Comparison of ENCODE assay signal across 12 cellular contexts in the genomic region with DNA sequence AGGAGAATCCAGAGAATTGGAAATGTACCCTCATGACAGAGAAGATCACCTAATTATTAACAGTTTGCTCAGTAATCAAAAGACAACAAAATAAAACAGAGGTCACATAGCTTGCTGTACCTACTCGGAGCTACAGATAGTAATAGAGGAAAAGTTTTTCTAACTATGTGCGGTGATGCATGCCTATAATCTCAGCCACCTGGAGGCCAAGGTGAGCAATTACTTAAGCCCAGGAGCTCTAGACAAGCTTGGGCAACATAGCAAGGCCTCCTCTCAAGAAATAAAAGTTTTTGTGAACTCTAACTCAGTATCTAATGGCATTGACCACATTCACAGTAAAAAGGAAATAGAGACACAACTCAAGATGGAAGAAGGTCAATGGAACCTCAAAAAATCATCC.
DNase-seq lines count a peak whose midpoint lies in the region; ATAC-seq and TF ChIP-seq lines count a peak whose summit lies in the region.
"Had no signal": no experiment of that assay in that cellular context is flagged by ENCODE, and none has a peak within 500 bp of the region (broad histone marks: within the 10 kb centered on the region; RNA-seq: fewer than 3 reads in every experiment).

No MANE protein-coding gene starts in this region.

- H3K4me3 Mint-ChIP-seq in endothelial cell (ENCODE audit: unreplicated experiment): no peak overlapping the region

- H3K4me1 ChIP-seq in Loucy (ENCODE audit: insufficient read depth, low read length, poor library complexity, severe bottlenecking) (no peaks in the 10 kb centered on the region), tibial artery (peaks cover 7 to 37% (median 27%) of the 10 kb centered on the region in 4 donors), HAP-1 (peaks cover 31% of the 10 kb centered on the region)
- H3K4me1 ChIP-seq: left lung had no signal

- in situ Hi-C loops in HAP-1 (cut with MboI; ENCODE audit: low sequenced_read_pairs): no loop called here

- H3K36me3 Mint-ChIP-seq in endothelial cell (ENCODE audit: low read depth, unreplicated experiment): no peaks in the 10 kb centered on the region

- H3K4me3 ChIP-seq in Loucy (ENCODE audit: low read length, poor library complexity, severe bottlenecking) (no peak overlapping the region), tibial artery (no peak overlapping the region), HAP-1 (no peak overlapping the region)
- H3K4me3 ChIP-seq: cardiac muscle cell, left lung, ovary had no signal

- TF ChIP-seq CTCF in Loucy (conservative IDR thresholded peaks at IDR 0.05; ENCODE audit: low read length) (peak; percentile 55), endothelial cell (IDR thresholded peaks at IDR 0.05; ENCODE audit: unreplicated experiment) (peak; percentile 42), tibial artery (IDR thresholded peaks at IDR 0.05) (no peak)

- no peaks in the 10 kb centered on the region for H3K27me3 ChIP-seq in Loucy (ENCODE audit: insufficient read depth, low read length, poor library complexity, severe bottlenecking)
- H3K27me3 ChIP-seq in tibial artery: no peaks in the 10 kb centered on the region
- H3K27me3 ChIP-seq in HAP-1 (ENCODE audit: low read depth): no peaks in the 10 kb centered on the region
- H3K27me3 ChIP-seq: cardiac muscle cell, left lung, ovary had no signal

- no peaks in the 10 kb centered on the region for H3K9me2 ChIP-seq in Loucy (replicated peaks; ENCODE audit: low read depth, low read length)

- no peaks in the 10 kb centered on the region for H3K9me3 ChIP-seq in Loucy (ENCODE audit: insufficient read depth, low read depth, low read length)
- no peaks in the 10 kb centered on the region for H3K9me3 ChIP-seq in tibial artery
- H3K9me3 ChIP-seq in HAP-1: no peaks in the 10 kb centered on the region
- H3K9me3 ChIP-seq: left lung, ovary had no signal

- DNase-seq in SIG-M5 treated with dmso at 0.1 percent for 504 hours (lab: John Stamatoyannopoulos, UW; ENCODE audit: unreplicated experiment): peak; percentile 21
- DNase-seq in SIG-M5 (lab: John Stamatoyannopoulos, UW): no peak
- no peak for DNase-seq in endothelial cell (ENCODE audit: low spot score)
- no peak for DNase-seq in tibial artery
- no peak for DNase-seq in activated CD4-positive, CD25-positive, alpha-beta regulatory T cell (lab: John Stamatoyannopoulos, UW)
- no peak for DNase-seq in HAP-1 (ENCODE audit: low spot score in 2 of 2)
- DNase-seq: left lung, NCI-H1694 treated with DMSO at 0.1 percent for 48 hours, ovary had no signal

- no peak overlapping the region for H3K27ac Mint-ChIP-seq in endothelial cell (ENCODE audit: unreplicated experiment)

- peaks cover 3% of the 10 kb centered on the region for H3K27me3 Mint-ChIP-seq in endothelial cell (ENCODE audit: unreplicated experiment)

- no peaks in the 10 kb centered on the region for H3F3A ChIP-seq in Loucy (ENCODE audit: low read depth)

- H4K20me1 ChIP-seq in Loucy (ENCODE audit: insufficient read depth, low read length, poor library complexity, severe bottlenecking): no peaks in the 10 kb centered on the region

- peak overlapping the region; percentile 80 to 86 for H3K27ac ChIP-seq in tibial artery
- H3K27ac ChIP-seq: cardiac muscle cell had no signal

- H3K9ac ChIP-seq in Loucy (ENCODE audit: low read depth, low read length, poor library complexity, severe bottlenecking): no peak overlapping the region

- intact Hi-C loops in tibial artery (cut with DNase I; ENCODE audit: low total_unique reads): no loop called here

- H3K4me2 ChIP-seq in Loucy (ENCODE audit: low read depth, low read length, poor library complexity, severe bottlenecking): no peak overlapping the region

- H3K4me1 Mint-ChIP-seq in endothelial cell (ENCODE audit: unreplicated experiment): peaks cover 10% of the 10 kb centered on the region

- H2AFZ ChIP-seq in Loucy (ENCODE audit: low read length): no peak overlapping the region

- no peaks in the 10 kb centered on the region for H3K79me2 ChIP-seq in Loucy (ENCODE audit: insufficient read depth, low read length)

- H3K36me3 ChIP-seq in Loucy (ENCODE audit: insufficient read depth, low read length) (no peaks in the 10 kb centered on the region), tibial artery (no peaks in the 10 kb centered on the region), HAP-1 (replicated peaks) (no peaks in the 10 kb centered on the region)
- H3K36me3 ChIP-seq: cardiac muscle cell, ovary had no signal

- ATAC-seq in GM21526 (IDR thresholded peaks at IDR 0.05; ENCODE audit: low FRiP score, unreplicated experiment): no peak
- ATAC-seq: left lung had no signal

- no peaks in the 10 kb centered on the region for H3K9me3 Mint-ChIP-seq in endothelial cell (ENCODE audit: unreplicated experiment)

Comparison
In these comparisons a context has a peak if more than half of its experiments do, and no peak if none do; other contexts are left out.
1. CTCF ChIP-seq: peak in Loucy (single experiment) and endothelial cell (single experiment); none in tibial artery (0 of 2).